In genomic region chr16:66166451-66166850, GRCh38 we compare ENCODE assay signal across 26 cellular contexts.
"Had no signal": no experiment of that assay in that cellular context is flagged by ENCODE, and none has a peak within 500 bp of the region (broad histone marks: within the 10 kb centered on the region; RNA-seq: fewer than 3 reads in every experiment).

No MANE protein-coding gene starts in this region.

- H3K27ac Mint-ChIP-seq: activated CD8-positive, alpha-beta T cell treated with anti-CD3 and anti-CD28 coated beads, Interleukin-2, amount 10 ng/mL, durations not matched to agents 7 days and 5 days; activated naive CD4-positive, alpha-beta T cell treated with anti-CD3 and anti-CD28 coated beads, Interleukin-2, amount 50 U/mL, for 72 hours; endodermal cell; T-helper 2 cell treated with Interferon-gamma antibody and Interleukin-4, amounts not matched to agents 5 μg/mL and 100 μg/mL, for 36 hours; type B pancreatic cell had no signal

- H3K36me3 ChIP-seq: breast epithelium, colonic mucosa, esophagus squamous epithelium, pancreas, right atrium auricular region, thoracic aorta, vagina had no signal

- H3K4me3 ChIP-seq: breast epithelium, colonic mucosa, dorsolateral prefrontal cortex, esophagus squamous epithelium, pancreas, psoas muscle, right atrium auricular region, thoracic aorta, vagina had no signal

- ATAC-seq: activated CD8-positive, alpha-beta T cell treated with anti-CD3 and anti-CD28 coated beads, Interleukin-2, amount 10 ng/mL, durations not matched to agents 7 days and 5 days; activated naive CD4-positive, alpha-beta T cell treated with anti-CD3 and anti-CD28 coated beads, Interleukin-2, amount 50 U/mL, for 72 hours; foreskin keratinocyte; left ventricle myocardium superior; pancreas; psoas muscle had no signal

- H3K4me3 Mint-ChIP-seq: activated CD8-positive, alpha-beta T cell treated with anti-CD3 and anti-CD28 coated beads, Interleukin-2, amount 10 ng/mL, durations not matched to agents 7 days and 5 days; endodermal cell; immature natural killer cell; nephron; T-helper 2 cell treated with Interferon-gamma antibody and Interleukin-4, amounts not matched to agents 5 μg/mL and 100 μg/mL, for 36 hours; type B pancreatic cell had no signal

- DNase-seq: activated CD4-positive, alpha-beta T cell treated with anti-CD3 and anti-CD28 coated beads, Interleukin-2, amount 50 U/mL, for 1 hour; activated CD4-positive, CD25-positive, alpha-beta regulatory T cell treated with anti-CD3 and anti-CD28 coated beads, Interleukin-2, amount 50 U/mL, for 72 hours; activated CD8-positive, alpha-beta T cell treated with anti-CD3 and anti-CD28 coated beads, Interleukin-2, amount 10 ng/mL, durations not matched to agents 7 days and 5 days; activated gamma-delta T cell treated with Interleukin-2 at 50 U/mL for 16 hours; activated T-cell treated with anti-CD3 and anti-CD28 coated beads, Interleukin-2, amount 50 U/mL, for 1 hour; colonic mucosa; dorsolateral prefrontal cortex; endodermal cell; esophagus squamous epithelium; foreskin keratinocyte; immature natural killer cell; left ventricle myocardium superior; mammary epithelial cell; pancreas; stimulated activated CD4-positive, alpha-beta T cell treated with anti-CD3 and anti-CD28 coated beads, Interleukin-4, amount 100 ng/mL, for 24 hours; stimulated activated naive CD4-positive, alpha-beta T cell treated with Interleukin-2 at 50 U/mL for 16 hours had no signal

- H3K27ac ChIP-seq: breast epithelium, colonic mucosa, dorsolateral prefrontal cortex, esophagus squamous epithelium, foreskin keratinocyte, pancreas, psoas muscle, right atrium auricular region, thoracic aorta, VCaP had no signal

- H3K4me1 ChIP-seq: breast epithelium, colonic mucosa, esophagus squamous epithelium, foreskin keratinocyte, pancreas, psoas muscle, right atrium auricular region had no signal

- H3K36me3 Mint-ChIP-seq: activated naive CD4-positive, alpha-beta T cell treated with anti-CD3 and anti-CD28 coated beads, Interleukin-2, amount 50 U/mL, for 72 hours; immature natural killer cell; type B pancreatic cell had no signal

- H3K9me3 Mint-ChIP-seq: activated naive CD4-positive, alpha-beta T cell treated with anti-CD3 and anti-CD28 coated beads, Interleukin-2, amount 50 U/mL, for 72 hours; immature natural killer cell; T-helper 2 cell treated with Interferon-gamma antibody and Interleukin-4, amounts not matched to agents 5 μg/mL and 100 μg/mL, for 36 hours; type B pancreatic cell had no signal

- H3K27me3 ChIP-seq: breast epithelium, colonic mucosa, pancreas, right atrium auricular region, vagina had no signal

- H3K9me3 ChIP-seq: breast epithelium, colonic mucosa, esophagus squamous epithelium, pancreas, psoas muscle, thoracic aorta, vagina had no signal
